Comparison of ENCODE assay signal across 3 cellular contexts in genomic region chr7:76057813-76058145, GRCh38.
A peak's percentile ranks its signal among the peaks of the same experiment; 100 is the strongest.
TF ChIP-seq lines count a peak whose summit lies in the region.

No MANE protein-coding gene starts in this region.

TF ChIP-seq in liver, 16 proteins besides CTCF, POLR2A, EP300 and RAD21:
- TF ChIP-seq TAF1 (conservative IDR thresholded peaks at IDR 0.05) (no peak), ZBTB33 (IDR thresholded peaks at IDR 0.05) (peak; percentile 73), HNF4G (IDR thresholded peaks at IDR 0.05) (no peak), RXRA (IDR thresholded peaks at IDR 0.05) (peak; percentile 95 to 97), YY1 (IDR thresholded peaks at IDR 0.05) (peak; percentile 86), FOXA2 (IDR thresholded peaks at IDR 0.05) (peak; percentile 13), GABPA (IDR thresholded peaks at IDR 0.05 in 1 of 2, conservative IDR thresholded peaks at IDR 0.05 in 1 of 2) (peak in 1 of 2 donors; percentile 67), REST (IDR thresholded peaks at IDR 0.05) (peak; percentile 35), ATF3 (IDR thresholded peaks at IDR 0.05) (no peak), JUND (IDR thresholded peaks at IDR 0.05) (peak in 1 of 2 donors; percentile 49), MAX (IDR thresholded peaks at IDR 0.05) (peak; percentile 68), NR2F2 (IDR thresholded peaks at IDR 0.05) (no peak), SP1 (IDR thresholded peaks at IDR 0.05) (peak; percentile 86), HNF4A (conservative IDR thresholded peaks at IDR 0.05) (peak; percentile 58 to 75), EGR1 (IDR thresholded peaks at IDR 0.05; ENCODE audit: low read depth in 2 of 2) (no peak), FOXA1 (IDR thresholded peaks at IDR 0.05) (peak; percentile 50)

TF ChIP-seq in HepG2, 621 proteins besides CTCF, POLR2A, EP300 and RAD21:
- TF ChIP-seq ZBTB33 (CRISPR knock-in tag; IDR thresholded peaks at IDR 0.05) (no peak), NPAS2 (CRISPR knock-in tag; IDR thresholded peaks at IDR 0.05; ENCODE audit: borderline replicate concordance) (no peak), ZFP36 (IDR thresholded peaks at IDR 0.05; ENCODE audit: borderline replicate concordance, low read depth, low read length, partially characterized antibody) (no peak), ZBTB7A (CRISPR knock-in tag; IDR thresholded peaks at IDR 0.05) (no peak), ZNF558 (CRISPR knock-in tag; IDR thresholded peaks at IDR 0.05; ENCODE audit: borderline replicate concordance) (no peak), ZNF792 (CRISPR knock-in tag; IDR thresholded peaks at IDR 0.05) (no peak), TP53 (CRISPR knock-in tag; conservative IDR thresholded peaks at IDR 0.05) (no peak)

TF ChIP-seq in K562, 482 proteins besides CTCF, POLR2A, EP300 and RAD21:
- no peak for TF ChIP-seq OTX1 (CRISPR knock-in tag; IDR thresholded peaks at IDR 0.05)
- peak; percentile 45; the same call in 1 of the 2 replicates for TF ChIP-seq POLR2G (IDR thresholded peaks at IDR 0.05; ENCODE audit: low read depth, low read length)
- peak; percentile 44 for TF ChIP-seq RBFOX2 (IDR thresholded peaks at IDR 0.05; ENCODE audit: low read depth, low read length)
